Comparison of ENCODE assay signal across 31 cellular contexts in the genomic region with DNA sequence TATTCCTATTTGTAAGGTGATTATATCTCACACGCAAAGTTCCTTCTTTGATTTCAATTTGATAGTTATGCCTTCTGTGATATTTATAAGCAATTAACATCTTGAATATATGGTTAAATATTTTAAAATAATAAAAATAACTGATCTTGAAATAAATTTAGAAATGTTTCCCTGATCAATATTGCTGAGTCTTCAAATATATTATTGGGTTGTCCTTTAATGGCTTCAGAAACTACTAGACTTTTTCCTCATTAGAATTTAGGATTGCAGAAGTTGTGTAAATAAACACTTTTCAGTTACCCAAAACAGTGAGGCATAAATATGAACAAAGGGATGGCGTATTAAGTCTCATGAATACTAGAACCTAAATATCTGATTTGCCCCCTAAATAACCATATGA.
"Had no signal": no experiment of that assay in that cellular context is flagged by ENCODE, and none has a peak within 500 bp of the region (broad histone marks: within the 10 kb centered on the region; RNA-seq: fewer than 3 reads in every experiment).

No MANE protein-coding gene starts in this region.

- H3K4me3 ChIP-seq: MG63 had no signal

- H3K27me3 ChIP-seq: MG63 had no signal

- H3K9me3 ChIP-seq: MG63 had no signal

- DNase-seq: Karpas-422, Kasumi-1, MG63, MM.1S, MV-4-11, NCI-H1048, NCI-H1092, NCI-H1092 treated with DMSO at 0.1 percent for 48 hours, NCI-H1105, NCI-H1436, NCI-H1436 treated with DMSO at 0.1 percent for 48 hours, NCI-H146, NCI-H1694, NCI-H1694 treated with DMSO at 0.1 percent for 48 hours, NCI-H187, NCI-H187 treated with DMSO at 0.1 percent for 48 hours, NCI-H2029, NCI-H2029 treated with DMSO at 0.1 percent for 48 hours, NCI-H2081, NCI-H2081 treated with DMSO at 0.1 percent for 48 hours, NCI-H2107, NCI-H2171, NCI-H2171 treated with DMSO at 0.1 percent for 48 hours, NCI-H2227 treated with DMSO at 0.1 percent for 48 hours, NCI-H226, NCI-H345, NCI-H446, NCI-H446 treated with DMSO at 0.1 percent for 48 hours, NCI-H510A, NCI-H510A treated with DMSO at 0.1 percent for 48 hours, NCI-H524 had no signal

- H3K36me3 ChIP-seq: MG63 had no signal
